In genomic region chr17:77470800-77471733, GRCh38 we compare ENCODE assay signal across 8 cellular contexts.
DNase-seq lines count a peak whose midpoint lies in the region; ATAC-seq and TF ChIP-seq lines count a peak whose summit lies in the region.

No MANE protein-coding gene starts in this region.

- peak overlapping the region; percentile 7 to 92 (median 64) for H3K4me3 Mint-ChIP-seq in CD8-positive, alpha-beta memory T cell
- H3K4me3 Mint-ChIP-seq in neural crest cell = peak overlapping the region; percentile 69

- no peaks in the 10 kb centered on the region for H3K9me3 Mint-ChIP-seq in CD8-positive, alpha-beta memory T cell
- no peaks in the 10 kb centered on the region for H3K9me3 Mint-ChIP-seq in neural crest cell

- peaks cover 98% of the 10 kb centered on the region for H3K4me1 ChIP-seq in CD8-positive, alpha-beta memory T cell (ENCODE audit: insufficient read depth, low read length)
- H3K4me1 ChIP-seq in PC-3 (ENCODE audit: insufficient read depth, low read length) = peaks cover 39% of the 10 kb centered on the region

- peak overlapping the region; percentile 24 for H3K4me2 ChIP-seq in PC-3 (ENCODE audit: low read length)

- ATAC-seq in PC-3 (peak; percentile 49), HG03521 (IDR thresholded peaks at IDR 0.05; ENCODE audit: unreplicated experiment) (no peak)

- H3K4me3 ChIP-seq in CD8-positive, alpha-beta memory T cell (ENCODE audit: low read length) = peak overlapping the region; percentile 35
- H3K4me3 ChIP-seq in PC-3 (ENCODE audit: low read length) = no peak overlapping the region
- H3K4me3 ChIP-seq in epithelial cell of esophagus (ENCODE audit: low read length) = no peak overlapping the region

- peaks cover 34% of the 10 kb centered on the region for H3K36me3 ChIP-seq in CD8-positive, alpha-beta memory T cell (ENCODE audit: insufficient read depth, low read length)
- peaks cover 23% of the 10 kb centered on the region for H3K36me3 ChIP-seq in PC-3 (ENCODE audit: low read depth, low read length)

- peaks cover 90 to 99% (median 91%) of the 10 kb centered on the region in 3 donors for H3K4me1 Mint-ChIP-seq in CD8-positive, alpha-beta memory T cell
- H3K4me1 Mint-ChIP-seq in neural crest cell = peaks cover 95% of the 10 kb centered on the region

- peaks cover 13% of the 10 kb centered on the region; the same call in 1 of the 2 replicates for H4K20me1 ChIP-seq in PC-3 (ENCODE audit: low read length)

- no peaks in the 10 kb centered on the region for H3K27me3 ChIP-seq in CD8-positive, alpha-beta memory T cell (ENCODE audit: insufficient read depth, low read length, poor library complexity, severe bottlenecking)
- no peaks in the 10 kb centered on the region for H3K27me3 ChIP-seq in PC-3 (ENCODE audit: low read length)

- peak overlapping the region in 7 of 8 donors; percentile 67 to 96 (median 88) for H3K27ac Mint-ChIP-seq in CD8-positive, alpha-beta memory T cell
- peak overlapping the region; percentile 94 for H3K27ac Mint-ChIP-seq in neural crest cell (ENCODE audit: unreplicated experiment)

- no peaks in the 10 kb centered on the region for H3K27me3 Mint-ChIP-seq in CD8-positive, alpha-beta memory T cell
- H3K27me3 Mint-ChIP-seq in neural crest cell (ENCODE audit: low read depth) = no peaks in the 10 kb centered on the region

- no peak overlapping the region for H3K27ac ChIP-seq in CD8-positive, alpha-beta memory T cell (ENCODE audit: low read depth, low read length)
- 0 out of 2 replicates have a peak overlapping the region, but pooled peaks have one; percentile 3 for H3K27ac ChIP-seq in PC-3 (ENCODE audit: low read length)

- no peaks in the 10 kb centered on the region for H3K9me3 ChIP-seq in CD8-positive, alpha-beta memory T cell (ENCODE audit: low read length)
- H3K9me3 ChIP-seq in PC-3 (ENCODE audit: low read length) = no peaks in the 10 kb centered on the region

- no peaks in the 10 kb centered on the region for H3F3A ChIP-seq in PC-3 (ENCODE audit: low read length, unreplicated experiment)

- intact Hi-C loops in PC-3 (cut with micrococcal nuclease) = no loop called here

- no peaks in the 10 kb centered on the region for H3K9me2 ChIP-seq in PC-3 (replicated peaks; ENCODE audit: low read length)

- peaks cover 95% of the 10 kb centered on the region for H3K79me2 ChIP-seq in PC-3 (ENCODE audit: low read length)

- peaks cover 14 to 79% (median 25%) of the 10 kb centered on the region in 3 donors for H3K36me3 Mint-ChIP-seq in CD8-positive, alpha-beta memory T cell
- peaks cover 20% of the 10 kb centered on the region for H3K36me3 Mint-ChIP-seq in neural crest cell (ENCODE audit: low read depth)

- no peak overlapping the region for H3K9ac ChIP-seq in PC-3 (ENCODE audit: low read length)

- no TSS peak for BruUV-seq in PC-3 (replicated peaks; lab: Mats Ljungman, UMichigan)

- CTCF ChIA-PET in CD8-positive, alpha-beta memory T cell (lab: Charles Lee) = interaction anchor here (0.6 to 2.9 kb wide), 5 partner anchors 19 to 912 kb away, joined by 3 to 10 read pairs (median 3); no protein-coding TSS in a partner anchor
- CTCF ChIA-PET in PC-3 (lab: Charles Lee) = no interaction called here

- no peak overlapping the region for H2AFZ ChIP-seq in PC-3 (ENCODE audit: low read length)

- POLR2A ChIA-PET in CD8-positive, alpha-beta memory T cell (lab: Charles Lee) = interaction anchor here (1.9 to 2.7 kb wide), 2 partner anchors 19 to 28 kb away, joined by 7 to 11 read pairs; no protein-coding TSS in a partner anchor
- POLR2A ChIA-PET in PC-3 (lab: Charles Lee; ENCODE audit: unreplicated experiment) = no interaction called here

- no peak for TF ChIP-seq CTCF in PC-3 (conservative IDR thresholded peaks at IDR 0.05; ENCODE audit: low read depth, low read length)
- no peak for TF ChIP-seq CTCF in epithelial cell of esophagus (IDR thresholded peaks at IDR 0.05; ENCODE audit: insufficient read depth, low read depth, low read length, missing control alignments)
- TF ChIP-seq CTCF in neural crest cell (conservative IDR thresholded peaks at IDR 0.05) = no peak

- DNase-seq in CD8-positive, alpha-beta memory T cell = peak in 1 of 5 donors; percentile 41
- DNase-seq in PC-3 (peak; percentile 51), epithelial cell of esophagus (ENCODE audit: low read depth) (peak; percentile 47), neural crest cell (ENCODE audit: low read depth, low spot score) (no peak), NCI-H2196 (lab: John Stamatoyannopoulos, UW; ENCODE audit: unreplicated experiment) (no peak)
- DNase-seq in activated effector memory CD4-positive, alpha-beta T cell treated with Interleukin-2 at 50 U/mL for 16 hours = no peak
- DNase-seq in effector CD4-positive, alpha-beta T cell = no peak

Comparison
In these comparisons a context has a peak if more than half of its experiments do, and no peak if none do; other contexts are left out.
1. DNase-seq: peak in PC-3 (single experiment) and epithelial cell of esophagus (single experiment); none in neural crest cell (single experiment), NCI-H2196 (single experiment), activated effector memory CD4-positive, alpha-beta T cell treated with Interleukin-2 at 50 U/mL for 16 hours (single experiment) and effector CD4-positive, alpha-beta T cell (single experiment).